In the genomic region with DNA sequence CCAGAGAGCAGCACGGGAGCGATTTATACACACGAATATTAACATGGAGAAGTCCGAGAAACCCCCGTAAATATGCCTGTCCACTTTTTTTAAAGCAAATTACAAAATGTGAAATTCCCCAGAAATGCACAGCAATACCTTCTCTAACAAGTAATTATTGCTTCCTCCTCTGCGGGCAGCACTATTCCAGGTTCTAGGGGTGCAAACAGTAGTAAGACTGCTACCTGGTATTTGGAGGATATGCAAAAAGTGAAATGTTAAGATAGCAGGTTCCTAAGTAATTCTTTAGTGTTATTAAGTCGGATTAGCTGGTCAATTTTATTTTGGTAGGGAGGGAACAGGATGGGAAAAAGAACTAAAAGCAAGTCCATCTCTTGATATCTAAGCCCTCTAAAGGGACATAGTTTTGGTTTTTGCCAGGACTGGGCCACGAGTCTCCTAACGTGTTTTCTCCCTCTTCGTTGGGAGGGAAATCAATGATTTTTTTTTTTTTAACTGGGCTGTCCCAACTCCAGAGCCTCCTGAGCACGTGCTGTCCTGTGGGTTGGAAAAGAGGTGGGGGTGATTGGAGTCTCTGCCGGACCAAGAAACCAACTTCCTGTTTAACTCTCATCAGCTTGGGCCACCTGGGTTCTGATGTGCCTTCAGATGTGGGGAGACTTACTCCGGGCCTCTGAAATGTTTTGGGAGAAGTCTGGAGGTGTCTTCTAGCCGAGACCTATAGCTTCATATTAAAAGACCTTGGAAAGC, we compare ENCODE assay signal across 8 cellular contexts. TPM values are rescaled to one million over a fixed set of nuclear protein-coding genes. Genes with fewer than 3 reads are reported as not detected.
DNase-seq lines count a peak whose midpoint lies in the region; ATAC-seq and TF ChIP-seq lines count a peak whose summit lies in the region.

No MANE protein-coding gene starts in this region.

- WGBS in lower leg skin, 2 donors = 45 to 46% methylated on average over 14 of the region's 14 CpGs

- H3K9me3 ChIP-seq in Karpas-422 (ENCODE audit: low read length) = no peaks in the 10 kb centered on the region

- H3K36me3 ChIP-seq in Karpas-422 (ENCODE audit: insufficient read depth, low read length) = peaks cover 7% of the 10 kb centered on the region

- H3K9me2 ChIP-seq in Karpas-422 (replicated peaks; ENCODE audit: insufficient read depth, low read length) = no peaks in the 10 kb centered on the region

- TF ChIP-seq POLR2A in lower leg skin (IDR thresholded peaks at IDR 0.05) = no peak

- H3K9me3 Mint-ChIP-seq in brain = peaks cover 0 to 4% (median 0%) of the 10 kb centered on the region in 5 experiments
- no peaks in the 10 kb centered on the region for H3K9me3 Mint-ChIP-seq in naive thymus-derived CD8-positive, alpha-beta T cell

- H3K4me1 ChIP-seq in Karpas-422 (ENCODE audit: low read length) = peaks cover 28% of the 10 kb centered on the region

- H3K9ac ChIP-seq in Karpas-422 (ENCODE audit: low read length) = peak overlapping the region; percentile 97

- H3K4me3 ChIP-seq in Karpas-422 (ENCODE audit: low read length) (peak overlapping the region; percentile 97), lower leg skin (ENCODE audit: low read depth, poor library complexity, severe bottlenecking) (no peak overlapping the region)

- 0 out of 2 replicates have a peak, but pooled peaks cover 5% of the 10 kb centered on the region for H4K20me1 ChIP-seq in Karpas-422 (ENCODE audit: insufficient read depth, low read depth, low read length)

- H3K36me3 Mint-ChIP-seq in brain = peaks cover 38% of the 10 kb centered on the region
- H3K36me3 Mint-ChIP-seq in naive thymus-derived CD8-positive, alpha-beta T cell = peaks cover 0 to 37% (median 8%) of the 10 kb centered on the region in 3 donors

- ATAC-seq in naive thymus-derived CD8-positive, alpha-beta T cell = no peak
- no peak for ATAC-seq in GM21423 (IDR thresholded peaks at IDR 0.05; ENCODE audit: unreplicated experiment)

- H3K4me1 Mint-ChIP-seq in brain = peaks cover 47% of the 10 kb centered on the region
- peaks cover 16 to 60% (median 43%) of the 10 kb centered on the region in 4 donors for H3K4me1 Mint-ChIP-seq in naive thymus-derived CD8-positive, alpha-beta T cell

- H3K27ac ChIP-seq in Karpas-422 (ENCODE audit: low read length) = peak overlapping the region; percentile 62

- peaks cover 5% of the 10 kb centered on the region for H3K27me3 Mint-ChIP-seq in brain
- H3K27me3 Mint-ChIP-seq in naive thymus-derived CD8-positive, alpha-beta T cell = no peaks in the 10 kb centered on the region

- H3K79me2 ChIP-seq in Karpas-422 (ENCODE audit: low read length) = peaks cover 40% of the 10 kb centered on the region

- H3K4me3 Mint-ChIP-seq in brain = peak overlapping the region; percentile 71 to 87 (median 77)
- H3K4me3 Mint-ChIP-seq in naive thymus-derived CD8-positive, alpha-beta T cell = peak overlapping the region; percentile 81 to 99 (median 88)

- DNase-seq in CMK (ENCODE audit: low read depth) (peak; percentile 93), Karpas-422 (peak; percentile 65), NCI-H2196 (lab: John Stamatoyannopoulos, UW; ENCODE audit: unreplicated experiment) (no peak), lower leg skin (ENCODE audit: low spot score in 2 of 2) (no peak), NCI-H146 treated with DMSO at 0.1 percent for 48 hours (lab: John Stamatoyannopoulos, UW; ENCODE audit: unreplicated experiment) (no peak)
- DNase-seq in naive thymus-derived CD8-positive, alpha-beta T cell = no peak

- peak overlapping the region; percentile 72 for H2AFZ ChIP-seq in Karpas-422 (ENCODE audit: low read length)

- no peaks in the 10 kb centered on the region for H3K27me3 ChIP-seq in Karpas-422 (ENCODE audit: low read length)

- H3K27ac Mint-ChIP-seq in brain = peak overlapping the region in 4 of 5 experiments; percentile 24 to 83 (median 44)
- peak overlapping the region; percentile 89 to 98 (median 94) for H3K27ac Mint-ChIP-seq in naive thymus-derived CD8-positive, alpha-beta T cell

- no peak for TF ChIP-seq CTCF in brain (conservative IDR thresholded peaks at IDR 0.05)
- TF ChIP-seq CTCF in lower leg skin (IDR thresholded peaks at IDR 0.05) = no peak

- POLR2A ChIA-PET in naive thymus-derived CD8-positive, alpha-beta T cell (lab: Charles Lee) = interaction anchor here (0.9 to 5.9 kb wide), 4 partner anchors 8 to 27 kb away, joined by 3 to 117 read pairs (median 17); no protein-coding TSS in a partner anchor

- intact Hi-C loops in lower leg skin (cut with DNase I; ENCODE audit: low total_unique reads) = no loop called here

- peak overlapping the region; percentile 78 for H3K4me2 ChIP-seq in Karpas-422 (ENCODE audit: low read depth, low read length, poor library complexity, severe bottlenecking)

RNA-seq across cellular contexts. Expression of a gene that starts 1.7 kb away (rescaled TPM):
- total RNA-seq in Karpas-422 (2014; rRNA removed; shearing (Covaris generic); ENCODE audit: low replicate concordance) = 121 and 187 TPM in 2 replicates
- polyA plus RNA-seq in brain (ENCODE audit: insufficient read depth, low read depth, low replicate concordance) = 92.5 TPM
- 10 to 100 TPM; 55.1 to 56.0 TPM for total RNA-seq in naive thymus-derived CD8-positive, alpha-beta T cell
- polyA plus RNA-seq in naive thymus-derived CD8-positive, alpha-beta T cell = 100 to 1,000 TPM; 150 to 238 (median 176) TPM
- total RNA-seq in lower leg skin = 100 to 1,000 TPM; 128 to 256 (median 191) TPM

RNA-seq across cellular contexts. Expression of a gene that starts 29.5 kb away (rescaled TPM):
- 17.4 and 26.1 TPM in 2 replicates for total RNA-seq in Karpas-422 (2014; rRNA removed; shearing (Covaris generic); ENCODE audit: low replicate concordance)
- 9.6 TPM for polyA plus RNA-seq in brain (ENCODE audit: insufficient read depth, low read depth, low replicate concordance)
- total RNA-seq in naive thymus-derived CD8-positive, alpha-beta T cell = 10 to 100 TPM; 16.6 to 17.6 TPM
- polyA plus RNA-seq in naive thymus-derived CD8-positive, alpha-beta T cell = 10 to 100 TPM in 1 of 3 donors, 1 to 10 TPM in 2; 7.2 to 11.1 (median 7.7) TPM
- total RNA-seq in lower leg skin = 10 to 100 TPM; 15.1 to 20.8 (median 16.7) TPM

Comparison
In these comparisons a context has a peak if more than half of its experiments do, and no peak if none do; other contexts are left out.
1. DNase-seq: peak in CMK (single experiment) and Karpas-422 (single experiment); none in naive thymus-derived CD8-positive, alpha-beta T cell (0 of 10), NCI-H2196 (single experiment), lower leg skin (0 of 2) and NCI-H146 treated with DMSO at 0.1 percent for 48 hours (single experiment).